In genomic region chr10:46311961-46312431, GRCh38 we compare ENCODE assay signal across 10 cellular contexts. TPM values are rescaled to one million over a fixed set of nuclear protein-coding genes. Genes with fewer than 3 reads are reported as not detected.
"Had no signal": no experiment of that assay in that cellular context is flagged by ENCODE, and none has a peak within 500 bp of the region (broad histone marks: within the 10 kb centered on the region; RNA-seq: fewer than 3 reads in every experiment).

No MANE protein-coding gene starts in this region.

RNA-seq across cellular contexts. Expression of gene ANTXRL, which starts 25.2 kb away (rescaled TPM):
- total RNA-seq: bronchial epithelial cell; esophagus mucosa; glomerular endothelial cell; left colon; mesothelial cell of epicardium; progenitor cell of endocrine pancreas; right atrium auricular region; suprapubic skin; T-helper 1 cell treated with Interleukin-12 subunit alpha and Interleukin-12 subunit beta and Interleukin-4 antibody, amounts not matched to agents 30 ng/mL and 1 ng/mL, for 36 hours; upper lobe of left lung had no signal
